Comparison of ENCODE assay signal across 9 cellular contexts in the genomic region with DNA sequence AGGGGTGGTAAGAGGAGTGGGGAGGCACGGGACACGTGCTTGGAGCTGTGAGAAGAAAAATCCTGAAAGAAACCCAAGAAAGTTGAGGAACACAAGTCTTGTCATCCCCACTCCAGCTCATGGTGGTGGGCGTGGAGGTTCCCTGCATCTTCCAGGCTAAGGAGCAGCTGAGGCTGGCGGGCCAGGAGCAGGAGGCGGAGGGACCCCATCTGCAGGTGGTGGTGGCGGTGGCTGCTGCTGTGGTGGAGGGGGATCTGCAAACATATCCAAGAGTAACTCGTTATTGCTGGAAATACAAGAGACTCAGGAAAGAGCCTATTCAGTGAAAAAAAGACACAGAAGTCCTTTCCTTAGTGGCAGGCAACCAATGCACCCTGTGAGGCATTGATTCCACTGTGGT. TPM values are rescaled to one million over a fixed set of nuclear protein-coding genes. Genes with fewer than 3 reads are reported as not detected.
"Had no signal": no experiment of that assay in that cellular context is flagged by ENCODE, and none has a peak within 500 bp of the region (broad histone marks: within the 10 kb centered on the region; RNA-seq: fewer than 3 reads in every experiment).

No MANE protein-coding gene starts in this region.

- H3K9ac ChIP-seq: GM23248 had no signal

- H3K9me3 Mint-ChIP-seq: H9 had no signal

- DNase-seq: GM23248, GOT3, H9, HCEC 1CT, IMR-90, KG1 had no signal

- H3K4me3 Mint-ChIP-seq: H9 had no signal

- FAIRE-seq: H54, HTR-8/SVneo, K562 had no signal

- H3K4me3 ChIP-seq: GM23248, K562 had no signal

- H2AFZ ChIP-seq: GM23248 had no signal

- H3K27ac ChIP-seq: GM23248 had no signal

RNA-seq across cellular contexts. Expression of gene CSPG5, which starts 9.4 kb away (rescaled TPM):
- polyA plus RNA-seq: GM23248 had no signal
